23 cellular contexts compared by ENCODE assay signal in the genomic region with DNA sequence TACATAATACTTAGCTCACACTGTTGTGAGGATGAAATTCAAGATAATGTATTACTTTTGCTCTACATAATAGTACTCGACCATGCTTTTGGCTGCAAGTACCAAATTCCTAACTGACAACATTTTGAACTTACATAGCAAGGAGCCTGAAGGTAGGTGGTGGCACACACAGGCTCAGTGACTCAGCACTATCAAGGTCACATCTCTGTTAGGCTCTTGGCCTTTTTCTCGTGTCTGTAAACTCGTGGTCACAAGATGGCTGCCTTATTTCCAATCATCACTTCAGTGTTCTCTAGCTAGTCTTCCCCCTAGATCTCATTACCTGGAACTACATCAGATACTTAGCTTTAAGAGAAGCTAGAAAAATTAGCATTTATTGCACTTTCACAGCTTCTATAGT.
"Had no signal": no experiment of that assay in that cellular context is flagged by ENCODE, and none has a peak within 500 bp of the region (broad histone marks: within the 10 kb centered on the region; RNA-seq: fewer than 3 reads in every experiment).

No MANE protein-coding gene starts in this region.

- H3K4me1 Mint-ChIP-seq: naive thymus-derived CD8-positive, alpha-beta T cell; stimulated activated naive B cell treated with anti-CD40 and anti-IgM and Interleukin-4, amounts not matched to agents 10 μg/mL and 1 μg/mL and 100 μg/mL, for 72 hours had no signal

- H3K9me3 Mint-ChIP-seq: dendritic cell treated with granulocyte-macrophage colony-stimulating factor and Interleukin-4, amounts not matched to agents 40 ng/mL and 50 ng/mL, for 4 days had no signal

- H3K4me3 ChIP-seq: esophagus squamous epithelium, gastroesophageal sphincter, mucosa of descending colon, psoas muscle, sigmoid colon, skin epidermis, stomach, thoracic aorta, upper lobe of left lung, uterus had no signal

- ATAC-seq: effector memory CD8-positive, alpha-beta T cell; gastroesophageal sphincter; left lobe of liver; mucosa of descending colon; naive thymus-derived CD8-positive, alpha-beta T cell; psoas muscle; stimulated activated naive B cell treated with anti-CD40 and anti-IgM and Interleukin-4, amounts not matched to agents 10 μg/mL and 1 μg/mL and 100 μg/mL, for 72 hours had no signal

- H3K36me3 Mint-ChIP-seq: naive thymus-derived CD8-positive, alpha-beta T cell; stimulated activated naive B cell treated with anti-CD40 and anti-IgM and Interleukin-4, amounts not matched to agents 10 μg/mL and 1 μg/mL and 100 μg/mL, for 72 hours had no signal

- H3K27ac ChIP-seq: esophagus squamous epithelium, gastroesophageal sphincter, neutrophil, psoas muscle, sigmoid colon, skin epidermis, stomach, thoracic aorta, upper lobe of left lung, uterus had no signal

- H3K4me3 Mint-ChIP-seq: dendritic cell treated with granulocyte-macrophage colony-stimulating factor and Interleukin-4, amounts not matched to agents 40 ng/mL and 50 ng/mL, for 4 days; effector memory CD8-positive, alpha-beta T cell; naive thymus-derived CD8-positive, alpha-beta T cell; stimulated activated naive B cell treated with anti-CD40 and anti-IgM and Interleukin-4, amounts not matched to agents 10 μg/mL and 1 μg/mL and 100 μg/mL, for 72 hours had no signal

- H3K27me3 ChIP-seq: esophagus squamous epithelium, gastroesophageal sphincter, neutrophil, sigmoid colon, stomach, upper lobe of left lung, uterus had no signal

- H3K36me3 ChIP-seq: esophagus squamous epithelium, gastroesophageal sphincter, neutrophil, sigmoid colon, stomach, thoracic aorta, upper lobe of left lung, uterus had no signal

- H3K4me1 ChIP-seq: esophagus squamous epithelium, gastroesophageal sphincter, psoas muscle, sigmoid colon, stomach, upper lobe of left lung, uterus had no signal

- H3K27ac Mint-ChIP-seq: dendritic cell treated with granulocyte-macrophage colony-stimulating factor and Interleukin-4, amounts not matched to agents 40 ng/mL and 50 ng/mL, for 4 days; effector memory CD8-positive, alpha-beta T cell; naive thymus-derived CD8-positive, alpha-beta T cell; stimulated activated naive B cell treated with anti-CD40 and anti-IgM and Interleukin-4, amounts not matched to agents 10 μg/mL and 1 μg/mL and 100 μg/mL, for 72 hours had no signal

- DNase-seq: effector memory CD8-positive, alpha-beta T cell; esophagus squamous epithelium; foreskin fibroblast; glutamatergic neuron; islet precursor cell; mucosa of descending colon; naive thymus-derived CD8-positive, alpha-beta T cell; psoas muscle; retina; sigmoid colon; stimulated activated CD4-positive, alpha-beta T cell treated with anti-CD3 and anti-CD28 coated beads, Interleukin-2, amount 100 ng/mL, for 24 hours; stimulated activated CD4-positive, alpha-beta T cell treated with anti-CD3 and anti-CD28 coated beads, Interleukin-4, amount 100 ng/mL, for 4 hours; stimulated activated naive B cell treated with anti-CD40 and anti-IgM and Interleukin-4, amounts not matched to agents 10 μg/mL and 1 μg/mL and 100 μg/mL, for 72 hours; stomach; substantia nigra; upper lobe of left lung; uterus had no signal

- H3K27me3 Mint-ChIP-seq: dendritic cell treated with granulocyte-macrophage colony-stimulating factor and Interleukin-4, amounts not matched to agents 40 ng/mL and 50 ng/mL, for 4 days; effector memory CD8-positive, alpha-beta T cell; naive thymus-derived CD8-positive, alpha-beta T cell; stimulated activated naive B cell treated with anti-CD40 and anti-IgM and Interleukin-4, amounts not matched to agents 10 μg/mL and 1 μg/mL and 100 μg/mL, for 72 hours had no signal

- H3K9me3 ChIP-seq: esophagus squamous epithelium, gastroesophageal sphincter, mucosa of descending colon, neutrophil, psoas muscle, sigmoid colon, stomach, thoracic aorta, upper lobe of left lung, uterus had no signal
